ENCODE assay signal across 16 cellular contexts in the genomic region with DNA sequence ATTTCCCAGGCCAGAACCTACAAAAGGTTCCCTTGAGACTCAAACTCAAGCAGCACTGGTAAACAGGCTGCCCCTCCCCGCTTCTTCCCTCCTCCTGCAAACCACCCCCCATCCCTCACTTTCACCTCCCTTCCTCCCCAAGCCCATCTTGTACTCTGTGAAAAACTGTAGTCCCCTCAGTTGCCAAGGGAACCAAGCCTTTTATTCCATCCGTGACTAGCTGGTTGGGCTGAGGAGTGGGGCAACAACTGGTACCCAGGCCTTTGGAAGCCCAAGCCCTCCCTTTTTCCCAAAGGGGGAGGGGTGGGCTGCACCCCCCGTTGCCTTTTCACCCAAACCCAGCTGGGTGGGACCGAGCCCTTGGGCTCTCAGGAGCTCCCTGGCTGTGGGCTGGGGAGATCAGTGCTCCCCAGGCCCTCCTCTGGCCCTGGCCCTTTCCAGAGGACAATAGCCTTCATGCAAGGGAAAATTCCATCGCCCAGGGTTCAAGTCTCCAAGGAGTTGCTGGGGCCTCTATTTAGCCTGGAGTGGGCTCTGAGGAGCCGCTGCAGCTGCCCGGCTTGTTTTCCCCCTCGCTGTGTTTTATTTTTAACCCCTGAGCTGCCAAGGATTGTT.
DNase-seq lines count a peak whose midpoint lies in the region; ATAC-seq and TF ChIP-seq lines count a peak whose summit lies in the region.
"Had no signal": no experiment of that assay in that cellular context is flagged by ENCODE, and none has a peak within 500 bp of the region (broad histone marks: within the 10 kb centered on the region; RNA-seq: fewer than 3 reads in every experiment).

No MANE protein-coding gene starts in this region.

- ATAC-seq in activated CD4-positive, CD25-positive, alpha-beta regulatory T cell treated with anti-CD3 and anti-CD28 coated beads, Interleukin-2, amount 50 U/mL, for 24 hours = no peak
- no peak for ATAC-seq in gastroesophageal sphincter
- ATAC-seq: upper lobe of right lung had no signal

- H3K4me1 ChIP-seq in skeletal muscle tissue (ENCODE audit: control insufficient read depth in 3 of 3, insufficient read depth in 3 of 3, low read length in 3 of 3) (peaks cover 7 to 18% (median 8%) of the 10 kb centered on the region in 3 donors), gastroesophageal sphincter (peaks cover 3 to 64% (median 3%) of the 10 kb centered on the region in 3 donors)

- H3K27ac ChIP-seq in caudate nucleus (ENCODE audit: low read depth, low read length) (peak overlapping the region; percentile 86), layer of hippocampus (ENCODE audit: low read depth, low read length) (peak overlapping the region; percentile 53), skeletal muscle tissue (ENCODE audit: low read depth, low read length) (peak overlapping the region; percentile 34), gastroesophageal sphincter (peak overlapping the region in 2 of 4 donors; percentile 32 to 51)
- H3K27ac ChIP-seq: 22Rv1, HL-60, SJSA1, upper lobe of right lung had no signal

- peak; percentile 8 for DNase-seq in DMS 273 (lab: John Stamatoyannopoulos, UW; ENCODE audit: unreplicated experiment)
- no peak for DNase-seq in DMS 273 treated with DMSO at 0.1 percent for 48 hours (lab: John Stamatoyannopoulos, UW)
- DNase-seq in caudate nucleus (lab: John Stamatoyannopoulos, UW) = peak in 42 of 61 donors; percentile 7 to 83 (median 42)
- no peak for DNase-seq in amniotic stem cell (lab: John Stamatoyannopoulos, UW)
- DNase-seq: activated T-cell treated with anti-CD3 and anti-CD28 coated beads, Interleukin-2, amount 50 U/mL, for 1 hour; Caco-2; NCI-H510A treated with DMSO at 0.1 percent for 48 hours; small intestine; upper lobe of right lung had no signal

- H3K36me3 ChIP-seq in skeletal muscle tissue (ENCODE audit: control insufficient read depth in 3 of 3, insufficient read depth in 3 of 3, low read length in 3 of 3) (no peaks in the 10 kb centered on the region), gastroesophageal sphincter (no peaks in the 10 kb centered on the region)
- H3K36me3 ChIP-seq: SJSA1, upper lobe of right lung had no signal

- no peaks in the 10 kb centered on the region for H3K9me3 ChIP-seq in skeletal muscle tissue (ENCODE audit: control insufficient read depth in 3 of 3, low read length in 3 of 3)
- no peaks in the 10 kb centered on the region for H3K9me3 ChIP-seq in gastroesophageal sphincter
- H3K9me3 ChIP-seq: Caco-2, SJSA1, upper lobe of right lung had no signal

- H3K4me3 ChIP-seq in skeletal muscle tissue (ENCODE audit: low read length in 3 of 3) (no peak overlapping the region), gastroesophageal sphincter (no peak overlapping the region)
- H3K4me3 ChIP-seq: SJSA1, upper lobe of right lung had no signal

- 100% methylated on average over 1 of the region's 8 CpGs for WGBS in gastroesophageal sphincter (ENCODE audit: low coverage in 1 of 2), 2 donors

- TF ChIP-seq EP300 in gastroesophageal sphincter (IDR thresholded peaks at IDR 0.05) = no peak

- H3K27me3 ChIP-seq in layer of hippocampus (ENCODE audit: control insufficient read depth, insufficient read depth, low read length) (no peaks in the 10 kb centered on the region), skeletal muscle tissue (ENCODE audit: control insufficient read depth in 3 of 3, insufficient read depth in 3 of 3, low read length in 3 of 3) (no peaks in the 10 kb centered on the region), gastroesophageal sphincter (no peaks in the 10 kb centered on the region)
- H3K27me3 ChIP-seq: SJSA1, upper lobe of right lung had no signal

- H3K9ac ChIP-seq in skeletal muscle tissue (ENCODE audit: low read depth in 1 of 3, low read length in 3 of 3) = no peak overlapping the region

- no peak for TF ChIP-seq CTCF in gastroesophageal sphincter (IDR thresholded peaks at IDR 0.05)

- TF ChIP-seq POLR2A in gastroesophageal sphincter (IDR thresholded peaks at IDR 0.05) = no peak

Comparison
In these comparisons a context has a peak if more than half of its experiments do, and no peak if none do; other contexts are left out.
1. DNase-seq: peak in DMS 273 (single experiment) and caudate nucleus (42 of 61); none in DMS 273 treated with DMSO at 0.1 percent for 48 hours (single experiment) and amniotic stem cell (single experiment).